23 cellular contexts compared by ENCODE assay signal in the genomic region with DNA sequence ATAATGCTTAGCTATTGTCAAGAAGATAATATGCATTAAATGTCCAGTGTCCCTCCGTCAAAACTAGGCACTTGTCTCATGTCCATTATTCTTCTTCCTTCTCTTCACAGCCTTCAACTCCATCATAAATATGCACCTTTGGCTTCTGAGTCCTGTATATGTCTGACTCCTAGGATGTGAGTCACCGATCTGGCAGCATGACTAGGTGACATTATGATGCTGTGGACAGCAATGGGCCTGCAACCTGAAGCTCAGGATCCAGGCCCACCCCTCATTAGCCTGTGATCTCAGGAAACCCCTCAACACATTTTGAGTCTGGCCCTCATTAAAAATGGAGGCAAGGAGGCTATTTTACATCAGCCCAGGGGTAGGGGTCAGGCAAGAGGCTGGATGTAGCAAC.
DNase-seq lines count a peak whose midpoint lies in the region; ATAC-seq and FAIRE-seq lines count a peak whose summit lies in the region.
"Had no signal": no experiment of that assay in that cellular context is flagged by ENCODE, and none has a peak within 500 bp of the region (broad histone marks: within the 10 kb centered on the region; RNA-seq: fewer than 3 reads in every experiment).

No MANE protein-coding gene starts in this region.

- peak overlapping the region; percentile 22 for H3K27ac ChIP-seq in epithelial cell of prostate
- H3K27ac ChIP-seq: colonic mucosa, SJSA1 had no signal

- no peak overlapping the region for H3K4me3 Mint-ChIP-seq in activated naive CD8-positive, alpha-beta T cell treated with anti-CD3 and anti-CD28 coated beads, Interleukin-2, amount 50 U/mL, for 24 hours
- no peak overlapping the region for H3K4me3 Mint-ChIP-seq in activated naive CD8-positive, alpha-beta T cell treated with anti-CD3 and anti-CD28 coated beads for 36 hours
- H3K4me3 Mint-ChIP-seq: activated T-cell treated with anti-CD3 and anti-CD28 coated beads, Interleukin-2, amount 50 U/mL, for 72 hours; brain; natural killer cell treated with Interleukin-12 subunit alpha and Interleukin-12 subunit beta and Interleukin-15 and Interleukin-18, amount 100 ng/mL, for 72 hours; T-helper 2 cell treated with Interferon-gamma antibody and Interleukin-4, amounts not matched to agents 5 μg/mL and 100 μg/mL, for 36 hours had no signal

- H3K36me3 Mint-ChIP-seq in activated naive CD8-positive, alpha-beta T cell treated with anti-CD3 and anti-CD28 coated beads, Interleukin-2, amount 50 U/mL, for 24 hours (ENCODE audit: low read depth) = no peaks in the 10 kb centered on the region
- no peaks in the 10 kb centered on the region for H3K36me3 Mint-ChIP-seq in activated naive CD8-positive, alpha-beta T cell treated with anti-CD3 and anti-CD28 coated beads for 36 hours
- H3K36me3 Mint-ChIP-seq: brain; natural killer cell treated with Interleukin-12 subunit alpha and Interleukin-12 subunit beta and Interleukin-15 and Interleukin-18, amount 100 ng/mL, for 72 hours had no signal

- FAIRE-seq in RCC 7860 (lab: Jason Lieb, UNC) = no peak
- peak; percentile 58 for FAIRE-seq in urothelium cell line (lab: Jason Lieb, UNC)

- ATAC-seq in activated naive CD8-positive, alpha-beta T cell treated with anti-CD3 and anti-CD28 coated beads, Interleukin-2, amount 50 U/mL, for 24 hours = peak; percentile 85
- ATAC-seq in HG03520 (IDR thresholded peaks at IDR 0.05; ENCODE audit: unreplicated experiment) = no peak
- ATAC-seq: activated naive CD4-positive, alpha-beta T cell treated with anti-CD3 and anti-CD28 coated beads, Interleukin-2, amount 50 U/mL, for 72 hours; natural killer cell treated with Interleukin-12 subunit alpha and Interleukin-12 subunit beta and Interleukin-15 and Interleukin-18, amount 100 ng/mL, for 72 hours had no signal

- H3K27me3 ChIP-seq in H7 (ENCODE audit: control insufficient read depth, insufficient read depth, low read length) = no peaks in the 10 kb centered on the region
- H3K27me3 ChIP-seq: colonic mucosa, SJSA1 had no signal

- DNase-seq in activated naive CD8-positive, alpha-beta T cell treated with anti-CD3 and anti-CD28 coated beads, Interleukin-2, amount 50 U/mL, for 24 hours = no peak
- no peak for DNase-seq in activated naive CD8-positive, alpha-beta T cell treated with anti-CD3 and anti-CD28 coated beads for 36 hours
- DNase-seq in RCC 7860 (ENCODE audit: low spot score) (peak; percentile 45), epithelial cell of prostate (ENCODE audit: low read depth, low spot score) (no peak), urothelium cell line (ENCODE audit: low spot score) (peak; percentile 44), NCI-H748 treated with DMSO at 0.1 percent for 48 hours (lab: John Stamatoyannopoulos, UW) (no peak), H7 (no peak)
- DNase-seq: activated CD4-positive, CD25-positive, alpha-beta regulatory T cell; activated T-cell treated with anti-CD3 and anti-CD28 coated beads, Interleukin-2, amount 50 U/mL, for 72 hours; colonic mucosa; DMS153; KBM-7; kidney glomerular epithelial cell; NCI-H1930; NCI-H446 treated with DMSO at 0.1 percent for 48 hours; stimulated activated CD4-positive, alpha-beta T cell treated with anti-CD3 and anti-CD28 coated beads, Interleukin-2, amount 100 ng/mL, for 24 hours had no signal

- H3K4me1 Mint-ChIP-seq in activated naive CD8-positive, alpha-beta T cell treated with anti-CD3 and anti-CD28 coated beads, Interleukin-2, amount 50 U/mL, for 24 hours = peaks cover 25% of the 10 kb centered on the region
- peaks cover 2% of the 10 kb centered on the region for H3K4me1 Mint-ChIP-seq in activated naive CD8-positive, alpha-beta T cell treated with anti-CD3 and anti-CD28 coated beads for 36 hours

- H3K27me3 Mint-ChIP-seq in activated naive CD8-positive, alpha-beta T cell treated with anti-CD3 and anti-CD28 coated beads, Interleukin-2, amount 50 U/mL, for 24 hours = peaks cover 8% of the 10 kb centered on the region
- H3K27me3 Mint-ChIP-seq in activated naive CD8-positive, alpha-beta T cell treated with anti-CD3 and anti-CD28 coated beads for 36 hours = no peaks in the 10 kb centered on the region

- no peaks in the 10 kb centered on the region for H3K36me3 ChIP-seq in H7 (replicated peaks; ENCODE audit: control insufficient read depth, insufficient read depth, low read length)
- H3K36me3 ChIP-seq: colonic mucosa, HAP-1, SJSA1 had no signal

- H3K9me3 Mint-ChIP-seq in activated naive CD8-positive, alpha-beta T cell treated with anti-CD3 and anti-CD28 coated beads, Interleukin-2, amount 50 U/mL, for 24 hours = peaks cover 5% of the 10 kb centered on the region
- peaks cover 4% of the 10 kb centered on the region for H3K9me3 Mint-ChIP-seq in activated naive CD8-positive, alpha-beta T cell treated with anti-CD3 and anti-CD28 coated beads for 36 hours
- H3K9me3 Mint-ChIP-seq: activated T-cell treated with anti-CD3 and anti-CD28 coated beads, Interleukin-2, amount 50 U/mL, for 72 hours; natural killer cell treated with Interleukin-12 subunit alpha and Interleukin-12 subunit beta and Interleukin-15 and Interleukin-18, amount 100 ng/mL, for 72 hours; T-helper 2 cell treated with Interferon-gamma antibody and Interleukin-4, amounts not matched to agents 5 μg/mL and 100 μg/mL, for 36 hours had no signal

- H3K27ac Mint-ChIP-seq in activated naive CD8-positive, alpha-beta T cell treated with anti-CD3 and anti-CD28 coated beads, Interleukin-2, amount 50 U/mL, for 24 hours = peak overlapping the region; percentile 11
- no peak overlapping the region for H3K27ac Mint-ChIP-seq in activated naive CD8-positive, alpha-beta T cell treated with anti-CD3 and anti-CD28 coated beads for 36 hours
- H3K27ac Mint-ChIP-seq: activated naive CD4-positive, alpha-beta T cell treated with anti-CD3 and anti-CD28 coated beads, Interleukin-2, amount 50 U/mL, for 72 hours; activated T-cell treated with anti-CD3 and anti-CD28 coated beads, Interleukin-2, amount 50 U/mL, for 72 hours; natural killer cell treated with Interleukin-12 subunit alpha and Interleukin-12 subunit beta and Interleukin-15 and Interleukin-18, amount 100 ng/mL, for 72 hours; T-helper 2 cell treated with Interferon-gamma antibody and Interleukin-4, amounts not matched to agents 5 μg/mL and 100 μg/mL, for 36 hours had no signal

- H3K4me3 ChIP-seq in H7 (ENCODE audit: insufficient read depth, low read depth, low read length) = no peak overlapping the region
- H3K4me3 ChIP-seq: colonic mucosa, HAP-1, SJSA1 had no signal

Comparison
In these comparisons a context has a peak if more than half of its experiments do, and no peak if none do; other contexts are left out.
1. DNase-seq: peak in RCC 7860 (single experiment) and urothelium cell line (single experiment); none in activated naive CD8-positive, alpha-beta T cell treated with anti-CD3 and anti-CD28 coated beads, Interleukin-2, amount 50 U/mL, for 24 hours (single experiment), activated naive CD8-positive, alpha-beta T cell treated with anti-CD3 and anti-CD28 coated beads for 36 hours (single experiment), epithelial cell of prostate (single experiment), NCI-H748 treated with DMSO at 0.1 percent for 48 hours (single experiment) and H7 (single experiment).